Comparison of ENCODE assay signal across 8 cellular contexts in the genomic region with DNA sequence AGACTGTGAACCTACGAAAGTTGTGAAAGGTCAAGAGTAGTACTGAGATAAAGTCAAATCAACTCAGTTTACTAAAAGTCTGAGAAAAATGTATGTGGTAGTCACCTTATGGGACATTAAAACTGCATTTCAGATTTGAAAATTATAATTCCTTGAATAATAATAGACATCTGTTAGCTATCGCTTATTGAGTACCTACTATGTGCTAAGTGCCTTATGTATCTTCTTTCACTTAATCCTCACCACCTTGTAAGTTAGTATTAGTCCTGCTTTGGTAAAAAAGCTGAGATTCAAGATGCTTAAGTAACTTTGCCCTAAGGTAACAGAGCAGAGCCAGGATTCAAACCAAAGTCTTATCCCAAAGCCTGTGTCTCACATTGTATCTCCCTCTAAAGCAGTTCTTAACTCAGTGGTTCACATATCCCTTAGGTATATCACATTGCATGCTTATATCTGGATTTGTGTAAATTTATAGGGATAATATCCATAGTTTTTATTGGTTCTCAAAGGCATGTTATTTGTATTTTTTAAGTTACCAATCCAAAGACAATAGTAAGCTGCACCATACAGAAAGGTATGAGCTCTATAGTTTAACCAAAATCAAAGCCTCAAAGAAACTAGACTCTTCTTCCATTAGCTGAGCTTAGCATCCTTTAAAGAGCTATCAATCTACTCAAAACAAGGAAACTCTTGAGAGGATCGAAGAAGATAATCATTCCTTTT. TPM values are rescaled to one million over a fixed set of nuclear protein-coding genes. Genes with fewer than 3 reads are reported as not detected.
DNase-seq lines count a peak whose midpoint lies in the region; ATAC-seq and TF ChIP-seq lines count a peak whose summit lies in the region.

No MANE protein-coding gene starts in this region.

- H3K9me3 ChIP-seq in T-helper 17 cell (ENCODE audit: control insufficient read depth, low read length, poor library complexity, severe bottlenecking), result no peaks in the 10 kb centered on the region
- no peaks in the 10 kb centered on the region for H3K9me3 ChIP-seq in gastroesophageal sphincter
- H3K9me3 ChIP-seq in skeletal muscle tissue (ENCODE audit: control insufficient read depth in 3 of 3, low read length in 3 of 3), result no peaks in the 10 kb centered on the region

- H3K36me3 ChIP-seq in gastroesophageal sphincter (peaks cover 0 to 20% of the 10 kb centered on the region in 2 donors), skeletal muscle tissue (ENCODE audit: control insufficient read depth in 3 of 3, insufficient read depth in 3 of 3, low read length in 3 of 3) (peaks cover 4 to 8% (median 7%) of the 10 kb centered on the region in 3 donors)

- peaks cover 0 to 33% (median 8%) of the 10 kb centered on the region in 3 donors for H3K4me1 ChIP-seq in gastroesophageal sphincter
- H3K4me1 ChIP-seq in skeletal muscle tissue (ENCODE audit: control insufficient read depth in 3 of 3, insufficient read depth in 3 of 3, low read length in 3 of 3), result peaks cover 26 to 37% (median 29%) of the 10 kb centered on the region in 3 donors

- TF ChIP-seq EP300 in gastroesophageal sphincter (IDR thresholded peaks at IDR 0.05), result no peak

- peaks cover 7% of the 10 kb centered on the region for H3K36me3 Mint-ChIP-seq in T-helper 17 cell (ENCODE audit: low read depth)

- H3K27ac Mint-ChIP-seq in T-helper 17 cell, result peak overlapping the region; percentile 96

- no peaks in the 10 kb centered on the region for H3K27me3 ChIP-seq in gastroesophageal sphincter
- H3K27me3 ChIP-seq in skeletal muscle tissue (ENCODE audit: control insufficient read depth in 3 of 3, insufficient read depth in 3 of 3, low read length in 3 of 3), result no peaks in the 10 kb centered on the region

- H3K4me3 Mint-ChIP-seq in T-helper 17 cell, result peak overlapping the region; percentile 95

- ATAC-seq in GM19395 (IDR thresholded peaks at IDR 0.05; ENCODE audit: unreplicated experiment), result peak; percentile 3
- ATAC-seq in T-helper 17 cell, result peak; percentile 2
- no peak for ATAC-seq in gastroesophageal sphincter
- no peak for ATAC-seq in GM21390 (IDR thresholded peaks at IDR 0.05; ENCODE audit: unreplicated experiment)
- no peak for ATAC-seq in GM21367 (IDR thresholded peaks at IDR 0.05; ENCODE audit: unreplicated experiment)

- peaks cover 37% of the 10 kb centered on the region for H3K4me1 Mint-ChIP-seq in T-helper 17 cell

- no peak for DNase-seq in T-helper 17 cell
- no peak for DNase-seq in GM19238 (ENCODE audit: insufficient read length, low spot score)
- DNase-seq in mesenteric fat pad (ENCODE audit: low spot score), result no peak

- H3K9ac ChIP-seq in skeletal muscle tissue (ENCODE audit: low read depth in 1 of 3, low read length in 3 of 3), result peak overlapping the region; percentile 88 to 92 (median 88)

- H3K4me3 ChIP-seq in gastroesophageal sphincter (peak overlapping the region; percentile 63 to 99), skeletal muscle tissue (ENCODE audit: low read length in 3 of 3) (peak overlapping the region; percentile 79 to 86 (median 79))

- no peak for TF ChIP-seq CTCF in gastroesophageal sphincter (IDR thresholded peaks at IDR 0.05)

- no peaks in the 10 kb centered on the region for H3K27me3 Mint-ChIP-seq in T-helper 17 cell

- no peak for TF ChIP-seq POLR2A in gastroesophageal sphincter (IDR thresholded peaks at IDR 0.05)

- WGBS in gastroesophageal sphincter (ENCODE audit: low coverage in 1 of 2), 2 donors, result 54 to 65% methylated on average over 3 of the region's 3 CpGs

- H3K27ac ChIP-seq in gastroesophageal sphincter (peak overlapping the region in 2 of 4 donors; percentile 84 to 87), skeletal muscle tissue (ENCODE audit: low read depth, low read length) (no peak overlapping the region)

RNA-seq across cellular contexts. Expression of gene PIGC, which starts 0.9 kb away (rescaled TPM):
- total RNA-seq in T-helper 17 cell, result 10 to 100 TPM; 21.4 to 24.9 TPM
- 10 to 100 TPM; 23.3 to 26.3 (median 25.8) TPM for total RNA-seq in gastroesophageal sphincter
- total RNA-seq in skeletal muscle tissue, result 25.6 TPM
- total RNA-seq in mesenteric fat pad, result 16.6 TPM

RNA-seq across cellular contexts. Expression of gene C1orf105, which starts 22.5 kb away (rescaled TPM):
- not detected for total RNA-seq in T-helper 17 cell
- not detected for total RNA-seq in gastroesophageal sphincter
- total RNA-seq in skeletal muscle tissue, result 44.4 TPM
- not detected for total RNA-seq in mesenteric fat pad

Comparison
In these comparisons a context has a peak if more than half of its experiments do, and no peak if none do; other contexts are left out.
1. ATAC-seq: peak in GM19395 (single experiment) and T-helper 17 cell (single experiment); none in gastroesophageal sphincter (single experiment), GM21390 (single experiment) and GM21367 (single experiment).
2. RNA of gene C1orf105, which starts 22.5 kb away (total RNA-seq): 44.4 TPM in skeletal muscle tissue (single experiment); not detected in T-helper 17 cell, not detected in gastroesophageal sphincter and not detected in mesenteric fat pad (single experiment); every median in the first group is over 10 times any median in the second.